1 cellular context compared by ENCODE assay signal in the genomic region with DNA sequence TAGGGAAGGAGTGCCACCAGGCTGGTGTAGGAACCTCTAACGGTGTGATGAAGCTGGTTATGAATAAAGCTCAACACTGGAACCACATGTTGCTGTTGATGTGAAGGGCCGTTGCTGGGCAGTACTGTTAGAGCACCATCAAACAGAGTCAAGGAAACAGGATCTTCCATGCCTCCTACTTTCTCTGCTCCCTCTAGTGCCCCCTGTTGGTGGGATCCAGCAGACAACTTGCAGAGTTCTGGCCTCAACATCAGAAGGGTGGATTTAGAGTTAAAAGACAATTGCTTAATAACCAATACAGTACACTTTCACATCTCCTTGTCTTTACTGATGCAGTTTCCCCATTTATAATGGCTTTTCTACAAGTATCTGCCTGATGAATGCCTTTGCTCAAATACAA.
TF ChIP-seq lines count a peak whose summit lies in the region.

No MANE protein-coding gene starts in this region.

TF ChIP-seq in GM12878, 131 proteins besides CTCF, POLR2A, EP300 and RAD21 (continued from another document):
- TF ChIP-seq, protein P1, sequence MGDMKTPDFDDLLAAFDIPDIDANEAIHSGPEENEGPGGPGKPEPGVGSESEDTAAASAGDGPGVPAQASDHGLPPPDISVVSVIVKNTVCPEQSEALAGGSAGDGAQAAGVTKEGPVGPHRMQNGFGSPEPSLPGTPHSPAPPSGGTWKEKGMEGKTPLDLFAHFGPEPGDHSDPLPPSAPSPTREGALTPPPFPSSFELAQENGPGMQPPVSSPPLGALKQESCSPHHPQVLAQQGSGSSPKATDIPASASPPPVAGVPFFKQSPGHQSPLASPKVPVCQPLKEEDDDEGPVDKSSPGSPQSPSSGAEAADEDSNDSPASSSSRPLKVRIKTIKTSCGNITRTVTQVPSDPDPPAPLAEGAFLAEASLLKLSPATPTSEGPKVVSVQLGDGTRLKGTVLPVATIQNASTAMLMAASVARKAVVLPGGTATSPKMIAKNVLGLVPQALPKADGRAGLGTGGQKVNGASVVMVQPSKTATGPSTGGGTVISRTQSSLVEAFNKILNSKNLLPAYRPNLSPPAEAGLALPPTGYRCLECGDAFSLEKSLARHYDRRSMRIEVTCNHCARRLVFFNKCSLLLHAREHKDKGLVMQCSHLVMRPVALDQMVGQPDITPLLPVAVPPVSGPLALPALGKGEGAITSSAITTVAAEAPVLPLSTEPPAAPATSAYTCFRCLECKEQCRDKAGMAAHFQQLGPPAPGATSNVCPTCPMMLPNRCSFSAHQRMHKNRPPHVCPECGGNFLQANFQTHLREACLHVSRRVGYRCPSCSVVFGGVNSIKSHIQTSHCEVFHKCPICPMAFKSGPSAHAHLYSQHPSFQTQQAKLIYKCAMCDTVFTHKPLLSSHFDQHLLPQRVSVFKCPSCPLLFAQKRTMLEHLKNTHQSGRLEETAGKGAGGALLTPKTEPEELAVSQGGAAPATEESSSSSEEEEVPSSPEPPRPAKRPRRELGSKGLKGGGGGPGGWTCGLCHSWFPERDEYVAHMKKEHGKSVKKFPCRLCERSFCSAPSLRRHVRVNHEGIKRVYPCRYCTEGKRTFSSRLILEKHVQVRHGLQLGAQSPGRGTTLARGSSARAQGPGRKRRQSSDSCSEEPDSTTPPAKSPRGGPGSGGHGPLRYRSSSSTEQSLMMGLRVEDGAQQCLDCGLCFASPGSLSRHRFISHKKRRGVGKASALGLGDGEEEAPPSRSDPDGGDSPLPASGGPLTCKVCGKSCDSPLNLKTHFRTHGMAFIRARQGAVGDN (IDR thresholded peaks at IDR 0.05) = no peak
- TF ChIP-seq CREB1 (IDR thresholded peaks at IDR 0.05; ENCODE audit: low read depth) (no peak), TCF3 (IDR thresholded peaks at IDR 0.05; ENCODE audit: borderline replicate concordance, insufficient read depth, low read depth, low read length) (no peak), TCF12 (IDR thresholded peaks at IDR 0.05; ENCODE audit: low read depth, low read length) (no peak), SP1 (IDR thresholded peaks at IDR 0.05; ENCODE audit: low read depth, low read length) (no peak), MEF2B (IDR thresholded peaks at IDR 0.05; ENCODE audit: partially characterized antibody, poor library complexity, severe bottlenecking) (no peak), CBFB (IDR thresholded peaks at IDR 0.05; ENCODE audit: low read depth) (no peak), PAX5 (IDR thresholded peaks at IDR 0.05; ENCODE audit: borderline replicate concordance, low read depth, low read length) (no peak), SIX5 (IDR thresholded peaks at IDR 0.05; ENCODE audit: low read depth, low read length, severe bottlenecking) (no peak)
